Comparison of ENCODE assay signal across 11 cellular contexts in genomic region chr3:65854606-65855304, GRCh38.
DNase-seq lines count a peak whose midpoint lies in the region; ATAC-seq, FAIRE-seq and TF ChIP-seq lines count a peak whose summit lies in the region.
"Had no signal": no experiment of that assay in that cellular context is flagged by ENCODE, and none has a peak within 500 bp of the region (broad histone marks: within the 10 kb centered on the region; RNA-seq: fewer than 3 reads in every experiment).

No MANE protein-coding gene starts in this region.

- no peaks in the 10 kb centered on the region for H3K9me3 ChIP-seq in vagina
- H3K9me3 ChIP-seq: thoracic aorta had no signal

- peaks cover 7% of the 10 kb centered on the region for H3K4me1 ChIP-seq in vagina

- ATAC-seq in HG03565 (IDR thresholded peaks at IDR 0.05; ENCODE audit: unreplicated experiment): peak; percentile 49
- ATAC-seq in HG03159 (IDR thresholded peaks at IDR 0.05; ENCODE audit: unreplicated experiment): no peak
- no peak for ATAC-seq in GM21526 (IDR thresholded peaks at IDR 0.05; ENCODE audit: low FRiP score, unreplicated experiment)

- TF ChIP-seq POLR2A in vagina (IDR thresholded peaks at IDR 0.05): no peak

- no peaks in the 10 kb centered on the region for H3K27me3 ChIP-seq in vagina

- intact Hi-C loops in vagina (cut with DNase I): no loop called here

- DNase-seq in DMS 273 (lab: John Stamatoyannopoulos, UW; ENCODE audit: unreplicated experiment): peak; percentile 43
- peak; percentile 36 for DNase-seq in RCC 7860 (ENCODE audit: low spot score)
- no peak for DNase-seq in vagina (ENCODE audit: extremely low spot score in 2 of 2)
- no peak for DNase-seq in NCI-H1092 treated with DMSO at 0.1 percent for 48 hours (lab: John Stamatoyannopoulos, UW)
- DNase-seq: T-helper 2 cell had no signal

- H3K4me3 ChIP-seq in vagina: no peak overlapping the region
- H3K4me3 ChIP-seq: lung, thoracic aorta had no signal

- no peak overlapping the region for H3K27ac ChIP-seq in vagina
- H3K27ac ChIP-seq: thoracic aorta had no signal

- FAIRE-seq in RCC 7860 (lab: Jason Lieb, UNC) (no peak), islet of Langerhans (lab: Jason Lieb, UNC) (peak; percentile 24)

- H3K36me3 ChIP-seq in vagina: no peaks in the 10 kb centered on the region
- H3K36me3 ChIP-seq: thoracic aorta had no signal

- no peak for TF ChIP-seq CTCF in vagina (IDR thresholded peaks at IDR 0.05)

Comparison
In these comparisons a context has a peak if more than half of its experiments do, and no peak if none do; other contexts are left out.
1. DNase-seq: peak in DMS 273 (single experiment) and RCC 7860 (single experiment); none in vagina (0 of 2) and NCI-H1092 treated with DMSO at 0.1 percent for 48 hours (single experiment).